3 cellular contexts compared by ENCODE assay signal in genomic region chr14:57576498-57576897, GRCh38.
TF ChIP-seq lines count a peak whose summit lies in the region.

No MANE protein-coding gene starts in this region.

TF ChIP-seq in A549, 52 proteins besides CTCF, POLR2A, EP300 and RAD21:
- no peak for TF ChIP-seq E2F6 (IDR thresholded peaks at IDR 0.05; ENCODE audit: borderline replicate concordance, low read depth)
- peak; percentile 41; the same call in 1 of the 2 replicates for TF ChIP-seq REST (IDR thresholded peaks at IDR 0.05)

TF ChIP-seq in GM23338, 12 proteins besides CTCF, POLR2A, EP300 and RAD21:
- TF ChIP-seq ETS1 (IDR thresholded peaks at IDR 0.05) (no peak), REST (IDR thresholded peaks at IDR 0.05; ENCODE audit: unreplicated experiment) (peak; percentile 43)

TF ChIP-seq in GM12878, 131 proteins besides CTCF, POLR2A, EP300 and RAD21 (continued from another document):
- peak; percentile 29; the same call in 1 of the 2 replicates for TF ChIP-seq REST (IDR thresholded peaks at IDR 0.05; ENCODE audit: low read depth, low read length)
TF ChIP-seq in GM12878: peak in this region for 1.
